ENCODE assay signal across 1 cellular context in genomic region chr2:8402222-8402621, GRCh38.
TF ChIP-seq lines count a peak whose summit lies in the region.

No MANE protein-coding gene starts in this region.

TF ChIP-seq in HepG2, 621 proteins besides CTCF, POLR2A, EP300 and RAD21 (continued from another document):
- TF ChIP-seq EHMT2 (IDR thresholded peaks at IDR 0.05; ENCODE audit: borderline replicate concordance, low read depth, low read length) (no peak), SUZ12 (IDR thresholded peaks at IDR 0.05; ENCODE audit: low read depth, low read length) (no peak), ZNF761 (CRISPR knock-in tag; conservative IDR thresholded peaks at IDR 0.05) (no peak), ZBTB46 (CRISPR knock-in tag; IDR thresholded peaks at IDR 0.05; ENCODE audit: borderline replicate concordance) (no peak), NFE2L2 (IDR thresholded peaks at IDR 0.05; ENCODE audit: low read length) (no peak), NPAS2 (CRISPR knock-in tag; IDR thresholded peaks at IDR 0.05; ENCODE audit: borderline replicate concordance) (no peak), ZNF556 (CRISPR knock-in tag; IDR thresholded peaks at IDR 0.05; ENCODE audit: borderline replicate concordance) (no peak), FOXP4 (CRISPR knock-in tag; IDR thresholded peaks at IDR 0.05) (no peak)
